ENCODE assay signal across 10 cellular contexts in genomic region chr7:90320801-90321494, GRCh38. TPM values are rescaled to one million over a fixed set of nuclear protein-coding genes. Genes with fewer than 3 reads are reported as not detected.
A peak's percentile ranks its signal among the peaks of the same experiment; 100 is the strongest.
DNase-seq lines count a peak whose midpoint lies in the region; ATAC-seq and TF ChIP-seq lines count a peak whose summit lies in the region.
"Had no signal": no experiment of that assay in that cellular context is flagged by ENCODE, and none has a peak within 500 bp of the region (broad histone marks: within the 10 kb centered on the region; RNA-seq: fewer than 3 reads in every experiment).

FAM237B (minus strand) TSS chr7:90321304; CDS start chr7:90319748, 1,556 bp downstream.

- no peak within 1 kb of the TSS for H3K27ac ChIP-seq in CD4-positive, alpha-beta memory T cell (ENCODE audit: low read depth, low read length)

- intact Hi-C loops in CD4-positive, alpha-beta memory T cell (cut with micrococcal nuclease), result no loop called here

- no peak for TF ChIP-seq CTCF in nephron (IDR thresholded peaks at IDR 0.05; ENCODE audit: unreplicated experiment in 3 of 3)

- no peaks in the 10 kb centered on the region for H3K9me3 ChIP-seq in CD4-positive, alpha-beta memory T cell (ENCODE audit: control insufficient read depth in 1 of 2, low read length in 2 of 2)

- H3K4me3 ChIP-seq in CD4-positive, alpha-beta memory T cell (ENCODE audit: low read length in 2 of 2), result no peak within 1 kb of the TSS

- peaks cover 0 to 2% (median 0%) of the 10 kb centered on the region in 8 donors for H3K9me3 Mint-ChIP-seq in CD4-positive, alpha-beta memory T cell
- H3K9me3 Mint-ChIP-seq in nephron, result no peaks in the 10 kb centered on the region

- H3K36me3 Mint-ChIP-seq in CD4-positive, alpha-beta memory T cell, result no peaks in the 10 kb centered on the region
- no peaks in the 10 kb centered on the region for H3K36me3 Mint-ChIP-seq in nephron (ENCODE audit: low read depth)

- H3K27me3 Mint-ChIP-seq in CD4-positive, alpha-beta memory T cell, result peaks cover 31 to 38% of the 10 kb centered on the region in 2 donors
- H3K27me3 Mint-ChIP-seq in nephron (ENCODE audit: low read depth), result peaks cover 78% of the 10 kb centered on the region

- no peak within 1 kb of the TSS for H3K27ac Mint-ChIP-seq in CD4-positive, alpha-beta memory T cell
- no peak within 1 kb of the TSS for H3K27ac Mint-ChIP-seq in nephron

- no peaks in the 10 kb centered on the region for H3K4me1 ChIP-seq in CD4-positive, alpha-beta memory T cell (ENCODE audit: insufficient read depth, low read length)

- POLR2A ChIA-PET in CD4-positive, alpha-beta memory T cell (lab: Charles Lee; ENCODE audit: partially characterized antibody), result no interaction called here

- CTCF ChIA-PET in CD4-positive, alpha-beta memory T cell (lab: Charles Lee; ENCODE audit: partially characterized antibody), result no interaction called here

- peaks cover 6 to 15% (median 11%) of the 10 kb centered on the region in 4 donors for H3K4me1 Mint-ChIP-seq in CD4-positive, alpha-beta memory T cell
- H3K4me1 Mint-ChIP-seq in nephron, result peaks cover 5% of the 10 kb centered on the region

- H3K4me3 Mint-ChIP-seq in CD4-positive, alpha-beta memory T cell, result peak within 1 kb of the TSS in 7 of 8 donors; percentile 17 to 67 (median 47)
- peak within 1 kb of the TSS; percentile 69 to 73 (median 70) for H3K4me3 Mint-ChIP-seq in nephron

- peaks cover 6% of the 10 kb centered on the region for H3K27me3 ChIP-seq in CD4-positive, alpha-beta memory T cell (ENCODE audit: insufficient read depth, low read length)

- no peak for ATAC-seq in GM21381 (IDR thresholded peaks at IDR 0.05; ENCODE audit: unreplicated experiment)
- no peak for ATAC-seq in GM18870 (IDR thresholded peaks at IDR 0.05; ENCODE audit: unreplicated experiment)

- no peaks in the 10 kb centered on the region for H3K36me3 ChIP-seq in CD4-positive, alpha-beta memory T cell (ENCODE audit: insufficient read depth, low read length)

- no peak for DNase-seq in CD4-positive, alpha-beta memory T cell
- DNase-seq in LHCN-M2 (ENCODE audit: low read depth) (peak; percentile 6), fibroblast of gingiva (ENCODE audit: low read depth) (peak; percentile 38), NCI-H187 (lab: John Stamatoyannopoulos, UW) (no peak), GM19238 (ENCODE audit: insufficient read length, low spot score) (no peak)
- DNase-seq: NCI-H1436 had no signal

RNA-seq across cellular contexts. Expression of gene FAM237B, which starts in this region (rescaled TPM):
- not detected for total RNA-seq in CD4-positive, alpha-beta memory T cell
- polyA plus RNA-seq in CD4-positive, alpha-beta memory T cell, result not detected
- not detected in 2 replicates for total RNA-seq in LHCN-M2 (2014; rRNA removed)
- not detected for polyA plus RNA-seq in LHCN-M2 (2012)
- total RNA-seq: renal cortical epithelial cell had no signal

Comparison
In these comparisons a context has a peak if more than half of its experiments do, and no peak if none do; other contexts are left out.
1. Peak in DNase-seq in LHCN-M2; RNA of the gene not detected or under 1 TPM.